In the genomic region with DNA sequence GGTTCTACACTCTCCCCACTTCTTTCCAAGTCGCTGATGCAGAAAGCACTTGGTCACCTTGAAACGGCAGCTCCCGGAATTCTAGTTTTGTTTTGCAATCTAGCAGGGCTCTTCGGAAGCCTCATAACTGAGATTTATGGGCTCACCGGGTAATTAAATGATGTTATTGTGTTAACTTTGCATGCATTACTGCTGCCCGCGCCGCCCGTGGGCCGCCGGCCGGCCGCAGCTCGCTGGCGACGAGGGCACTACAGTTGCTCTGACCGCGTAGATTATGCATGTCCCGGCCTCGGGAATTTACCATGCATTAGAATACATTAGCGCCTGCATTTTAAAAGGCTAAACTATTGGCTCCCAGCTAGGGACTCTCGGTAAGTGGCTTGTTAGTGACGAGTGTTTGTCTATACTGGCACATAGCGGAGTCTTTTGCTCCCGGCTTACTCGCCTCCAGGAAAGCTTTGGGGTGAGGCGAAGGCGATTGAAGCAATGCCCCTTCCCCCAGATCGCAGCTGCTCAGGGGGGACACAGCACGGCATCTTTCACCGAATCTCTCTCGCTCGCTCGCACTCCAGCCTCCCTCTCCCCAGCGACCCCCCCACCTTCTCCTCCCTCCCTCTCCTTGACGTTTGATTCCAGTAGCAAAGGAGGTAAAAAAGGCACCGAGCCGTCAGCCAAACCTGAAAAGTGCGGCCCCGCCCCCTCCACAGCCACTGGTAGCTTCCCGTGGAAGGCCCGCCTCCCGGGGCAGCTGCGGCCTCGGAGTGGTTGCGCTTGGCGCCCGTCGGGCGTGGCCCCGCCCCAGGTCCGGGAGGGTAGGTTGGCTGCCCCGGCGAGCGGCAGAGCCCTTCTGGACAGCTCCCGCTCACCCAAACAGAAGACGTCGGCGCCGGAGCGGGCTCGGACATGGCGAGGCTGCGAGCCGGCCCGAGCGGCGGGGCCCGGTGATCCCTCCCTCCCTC, we compare ENCODE assay signal across 1 cellular context.
TF ChIP-seq lines count a peak whose summit lies in the region.

A gene (plus strand): TSS at position 839 of the 959 bp plus-strand sequence. CDS start 343 bp downstream, outside the sequence.

TF ChIP-seq in HEK293, 187 proteins besides CTCF, POLR2A, EP300 and RAD21 (continued from another document and continues in another):
- TF ChIP-seq, protein P1, sequence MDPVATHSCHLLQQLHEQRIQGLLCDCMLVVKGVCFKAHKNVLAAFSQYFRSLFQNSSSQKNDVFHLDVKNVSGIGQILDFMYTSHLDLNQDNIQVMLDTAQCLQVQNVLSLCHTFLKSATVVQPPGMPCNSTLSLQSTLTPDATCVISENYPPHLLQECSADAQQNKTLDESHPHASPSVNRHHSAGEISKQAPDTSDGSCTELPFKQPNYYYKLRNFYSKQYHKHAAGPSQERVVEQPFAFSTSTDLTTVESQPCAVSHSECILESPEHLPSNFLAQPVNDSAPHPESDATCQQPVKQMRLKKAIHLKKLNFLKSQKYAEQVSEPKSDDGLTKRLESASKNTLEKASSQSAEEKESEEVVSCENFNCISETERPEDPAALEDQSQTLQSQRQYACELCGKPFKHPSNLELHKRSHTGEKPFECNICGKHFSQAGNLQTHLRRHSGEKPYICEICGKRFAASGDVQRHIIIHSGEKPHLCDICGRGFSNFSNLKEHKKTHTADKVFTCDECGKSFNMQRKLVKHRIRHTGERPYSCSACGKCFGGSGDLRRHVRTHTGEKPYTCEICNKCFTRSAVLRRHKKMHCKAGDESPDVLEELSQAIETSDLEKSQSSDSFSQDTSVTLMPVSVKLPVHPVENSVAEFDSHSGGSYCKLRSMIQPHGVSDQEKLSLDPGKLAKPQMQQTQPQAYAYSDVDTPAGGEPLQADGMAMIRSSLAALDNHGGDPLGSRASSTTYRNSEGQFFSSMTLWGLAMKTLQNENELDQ (tag by site-specific recombination; IDR thresholded peaks at IDR 0.05; ENCODE audit: low read depth): no peak
- no peak for TF ChIP-seq ZNF555 (tag by site-specific recombination; conservative IDR thresholded peaks at IDR 0.05)
- TF ChIP-seq ZNF776 (tag by site-specific recombination; IDR thresholded peaks at IDR 0.05; ENCODE audit: borderline replicate concordance): no peak
- no peak for TF ChIP-seq BCL11A (tag by site-specific recombination; IDR thresholded peaks at IDR 0.05; ENCODE audit: low read depth)
- TF ChIP-seq OSR2 (tag by site-specific recombination; IDR thresholded peaks at IDR 0.05): peak; percentile 73
- TF ChIP-seq, protein P2, sequence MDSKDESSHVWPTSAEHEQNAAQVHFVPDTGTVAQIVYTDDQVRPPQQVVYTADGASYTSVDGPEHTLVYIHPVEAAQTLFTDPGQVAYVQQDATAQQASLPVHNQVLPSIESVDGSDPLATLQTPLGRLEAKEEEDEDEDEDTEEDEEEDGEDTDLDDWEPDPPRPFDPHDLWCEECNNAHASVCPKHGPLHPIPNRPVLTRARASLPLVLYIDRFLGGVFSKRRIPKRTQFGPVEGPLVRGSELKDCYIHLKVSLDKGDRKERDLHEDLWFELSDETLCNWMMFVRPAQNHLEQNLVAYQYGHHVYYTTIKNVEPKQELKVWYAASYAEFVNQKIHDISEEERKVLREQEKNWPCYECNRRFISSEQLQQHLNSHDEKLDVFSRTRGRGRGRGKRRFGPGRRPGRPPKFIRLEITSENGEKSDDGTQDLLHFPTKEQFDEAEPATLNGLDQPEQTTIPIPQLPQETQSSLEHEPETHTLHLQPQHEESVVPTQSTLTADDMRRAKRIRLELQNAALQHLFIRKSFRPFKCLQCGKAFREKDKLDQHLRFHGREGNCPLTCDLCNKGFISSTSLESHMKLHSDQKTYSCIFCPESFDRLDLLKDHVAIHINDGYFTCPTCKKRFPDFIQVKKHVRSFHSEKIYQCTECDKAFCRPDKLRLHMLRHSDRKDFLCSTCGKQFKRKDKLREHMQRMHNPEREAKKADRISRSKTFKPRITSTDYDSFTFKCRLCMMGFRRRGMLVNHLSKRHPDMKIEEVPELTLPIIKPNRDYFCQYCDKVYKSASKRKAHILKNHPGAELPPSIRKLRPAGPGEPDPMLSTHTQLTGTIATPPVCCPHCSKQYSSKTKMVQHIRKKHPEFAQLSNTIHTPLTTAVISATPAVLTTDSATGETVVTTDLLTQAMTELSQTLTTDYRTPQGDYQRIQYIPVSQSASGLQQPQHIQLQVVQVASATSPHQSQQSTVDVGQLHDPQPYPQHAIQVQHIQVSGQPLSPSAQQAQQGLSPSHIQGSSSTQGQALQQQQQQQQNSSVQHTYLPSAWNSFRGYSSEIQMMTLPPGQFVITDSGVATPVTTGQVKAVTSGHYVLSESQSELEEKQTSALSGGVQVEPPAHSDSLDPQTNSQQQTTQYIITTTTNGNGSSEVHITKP (tag by site-specific recombination; IDR thresholded peaks at IDR 0.05): peak; percentile 45; the same call in 1 of the 2 replicates
- TF ChIP-seq ZNF677 (tag by site-specific recombination; IDR thresholded peaks at IDR 0.05): no peak
- peak; percentile 94 for TF ChIP-seq ZNF366 (tag by site-specific recombination; conservative IDR thresholded peaks at IDR 0.05)
- TF ChIP-seq ZNF600 (tag by site-specific recombination; IDR thresholded peaks at IDR 0.05): no peak
- TF ChIP-seq ZNF791 (tag by site-specific recombination; IDR thresholded peaks at IDR 0.05): no peak
- TF ChIP-seq ZNF670 (tag by site-specific recombination; IDR thresholded peaks at IDR 0.05; ENCODE audit: low read depth): no peak
- no peak for TF ChIP-seq ZNF521 (tag by site-specific recombination; IDR thresholded peaks at IDR 0.05)
- TF ChIP-seq ZNF132 (tag by site-specific recombination; IDR thresholded peaks at IDR 0.05; ENCODE audit: borderline replicate concordance): no peak
- TF ChIP-seq ZSCAN23 (tag by site-specific recombination; IDR thresholded peaks at IDR 0.05): no peak
- TF ChIP-seq BCL11B (tag by site-specific recombination; IDR thresholded peaks at IDR 0.05; ENCODE audit: low read depth): no peak
- TF ChIP-seq ZNF274 (IDR thresholded peaks at IDR 0.05; ENCODE audit: low read length): no peak
- TF ChIP-seq ZNF274 (tag by site-specific recombination; IDR thresholded peaks at IDR 0.05; ENCODE audit: borderline replicate concordance): no peak
- TF ChIP-seq ZNF768 (tag by site-specific recombination; IDR thresholded peaks at IDR 0.05): no peak
- TF ChIP-seq ZNF335 (tag by site-specific recombination; conservative IDR thresholded peaks at IDR 0.05): peak; percentile 81
- TF ChIP-seq KLF10 (tag by site-specific recombination; IDR thresholded peaks at IDR 0.05): no peak
- no peak for TF ChIP-seq MEIS1 (CRISPR knock-in tag; IDR thresholded peaks at IDR 0.05; ENCODE audit: borderline replicate concordance)
- TF ChIP-seq, protein P3, sequence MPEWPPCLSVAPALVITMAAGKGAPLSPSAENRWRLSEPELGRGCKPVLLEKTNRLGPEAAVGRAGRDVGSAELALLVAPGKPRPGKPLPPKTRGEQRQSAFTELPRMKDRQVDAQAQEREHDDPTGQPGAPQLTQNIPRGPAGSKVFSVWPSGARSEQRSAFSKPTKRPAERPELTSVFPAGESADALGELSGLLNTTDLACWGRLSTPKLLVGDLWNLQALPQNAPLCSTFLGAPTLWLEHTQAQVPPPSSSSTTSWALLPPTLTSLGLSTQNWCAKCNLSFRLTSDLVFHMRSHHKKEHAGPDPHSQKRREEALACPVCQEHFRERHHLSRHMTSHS (tag by site-specific recombination; IDR thresholded peaks at IDR 0.05): no peak
- no peak for TF ChIP-seq HOXD13 (CRISPR knock-in tag; IDR thresholded peaks at IDR 0.05; ENCODE audit: borderline replicate concordance)
- no peak for TF ChIP-seq ZBTB7A (tag by site-specific recombination; IDR thresholded peaks at IDR 0.05; ENCODE audit: low read depth)
- TF ChIP-seq, protein P4, sequence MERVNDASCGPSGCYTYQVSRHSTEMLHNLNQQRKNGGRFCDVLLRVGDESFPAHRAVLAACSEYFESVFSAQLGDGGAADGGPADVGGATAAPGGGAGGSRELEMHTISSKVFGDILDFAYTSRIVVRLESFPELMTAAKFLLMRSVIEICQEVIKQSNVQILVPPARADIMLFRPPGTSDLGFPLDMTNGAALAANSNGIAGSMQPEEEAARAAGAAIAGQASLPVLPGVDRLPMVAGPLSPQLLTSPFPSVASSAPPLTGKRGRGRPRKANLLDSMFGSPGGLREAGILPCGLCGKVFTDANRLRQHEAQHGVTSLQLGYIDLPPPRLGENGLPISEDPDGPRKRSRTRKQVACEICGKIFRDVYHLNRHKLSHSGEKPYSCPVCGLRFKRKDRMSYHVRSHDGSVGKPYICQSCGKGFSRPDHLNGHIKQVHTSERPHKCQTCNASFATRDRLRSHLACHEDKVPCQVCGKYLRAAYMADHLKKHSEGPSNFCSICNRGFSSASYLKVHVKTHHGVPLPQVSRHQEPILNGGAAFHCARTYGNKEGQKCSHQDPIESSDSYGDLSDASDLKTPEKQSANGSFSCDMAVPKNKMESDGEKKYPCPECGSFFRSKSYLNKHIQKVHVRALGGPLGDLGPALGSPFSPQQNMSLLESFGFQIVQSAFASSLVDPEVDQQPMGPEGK (tag by site-specific recombination; IDR thresholded peaks at IDR 0.05): peak; percentile 81
- no peak; the same call in 1 of the 2 replicates for TF ChIP-seq ZNF394 (tag by site-specific recombination; IDR thresholded peaks at IDR 0.05; ENCODE audit: borderline replicate concordance)
- no peak for TF ChIP-seq ZNF530 (tag by site-specific recombination; IDR thresholded peaks at IDR 0.05; ENCODE audit: low read depth)
- TF ChIP-seq, protein P5, sequence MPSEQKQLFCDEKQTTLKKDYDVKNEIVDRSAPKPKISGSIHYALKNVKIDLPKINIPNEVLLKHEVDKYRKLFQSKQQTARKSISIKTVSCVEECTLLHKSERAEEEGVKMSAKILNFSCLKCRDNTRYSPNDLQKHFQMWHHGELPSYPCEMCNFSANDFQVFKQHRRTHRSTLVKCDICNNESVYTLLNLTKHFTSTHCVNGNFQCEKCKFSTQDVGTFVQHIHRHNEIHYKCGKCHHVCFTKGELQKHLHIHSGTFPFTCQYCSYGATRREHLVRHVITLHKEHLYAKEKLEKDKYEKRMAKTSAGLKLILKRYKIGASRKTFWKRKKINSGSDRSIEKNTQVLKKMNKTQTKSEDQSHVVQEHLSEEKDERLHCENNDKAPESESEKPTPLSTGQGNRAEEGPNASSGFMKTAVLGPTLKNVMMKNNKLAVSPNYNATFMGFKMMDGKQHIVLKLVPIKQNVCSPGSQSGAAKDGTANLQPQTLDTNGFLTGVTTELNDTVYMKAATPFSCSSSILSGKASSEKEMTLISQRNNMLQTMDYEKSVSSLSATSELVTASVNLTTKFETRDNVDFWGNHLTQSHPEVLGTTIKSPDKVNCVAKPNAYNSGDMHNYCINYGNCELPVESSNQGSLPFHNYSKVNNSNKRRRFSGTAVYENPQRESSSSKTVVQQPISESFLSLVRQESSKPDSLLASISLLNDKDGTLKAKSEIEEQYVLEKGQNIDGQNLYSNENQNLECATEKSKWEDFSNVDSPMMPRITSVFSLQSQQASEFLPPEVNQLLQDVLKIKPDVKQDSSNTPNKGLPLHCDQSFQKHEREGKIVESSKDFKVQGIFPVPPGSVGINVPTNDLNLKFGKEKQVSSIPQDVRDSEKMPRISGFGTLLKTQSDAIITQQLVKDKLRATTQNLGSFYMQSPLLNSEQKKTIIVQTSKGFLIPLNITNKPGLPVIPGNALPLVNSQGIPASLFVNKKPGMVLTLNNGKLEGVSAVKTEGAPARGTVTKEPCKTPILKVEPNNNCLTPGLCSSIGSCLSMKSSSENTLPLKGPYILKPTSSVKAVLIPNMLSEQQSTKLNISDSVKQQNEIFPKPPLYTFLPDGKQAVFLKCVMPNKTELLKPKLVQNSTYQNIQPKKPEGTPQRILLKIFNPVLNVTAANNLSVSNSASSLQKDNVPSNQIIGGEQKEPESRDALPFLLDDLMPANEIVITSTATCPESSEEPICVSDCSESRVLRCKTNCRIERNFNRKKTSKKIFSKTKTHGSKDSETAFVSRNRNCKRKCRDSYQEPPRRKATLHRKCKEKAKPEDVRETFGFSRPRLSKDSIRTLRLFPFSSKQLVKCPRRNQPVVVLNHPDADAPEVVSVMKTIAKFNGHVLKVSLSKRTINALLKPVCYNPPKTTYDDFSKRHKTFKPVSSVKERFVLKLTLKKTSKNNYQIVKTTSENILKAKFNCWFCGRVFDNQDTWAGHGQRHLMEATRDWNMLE (tag by site-specific recombination; conservative IDR thresholded peaks at IDR 0.05; ENCODE audit: low read depth): no peak
- TF ChIP-seq ZNF133 (tag by site-specific recombination; IDR thresholded peaks at IDR 0.05): no peak
- TF ChIP-seq MZF1 (tag by site-specific recombination; IDR thresholded peaks at IDR 0.05; ENCODE audit: borderline replicate concordance): no peak
- TF ChIP-seq ZNF837 (tag by site-specific recombination; IDR thresholded peaks at IDR 0.05): no peak
- no peak for TF ChIP-seq EGR2 (tag by site-specific recombination; IDR thresholded peaks at IDR 0.05; ENCODE audit: low read depth)
- TF ChIP-seq ZNF701 (tag by site-specific recombination; IDR thresholded peaks at IDR 0.05): no peak
- no peak for TF ChIP-seq SALL2 (tag by site-specific recombination; IDR thresholded peaks at IDR 0.05; ENCODE audit: borderline replicate concordance)
- no peak for TF ChIP-seq ZNF621 (tag by site-specific recombination; IDR thresholded peaks at IDR 0.05)
- TF ChIP-seq, protein P6, sequence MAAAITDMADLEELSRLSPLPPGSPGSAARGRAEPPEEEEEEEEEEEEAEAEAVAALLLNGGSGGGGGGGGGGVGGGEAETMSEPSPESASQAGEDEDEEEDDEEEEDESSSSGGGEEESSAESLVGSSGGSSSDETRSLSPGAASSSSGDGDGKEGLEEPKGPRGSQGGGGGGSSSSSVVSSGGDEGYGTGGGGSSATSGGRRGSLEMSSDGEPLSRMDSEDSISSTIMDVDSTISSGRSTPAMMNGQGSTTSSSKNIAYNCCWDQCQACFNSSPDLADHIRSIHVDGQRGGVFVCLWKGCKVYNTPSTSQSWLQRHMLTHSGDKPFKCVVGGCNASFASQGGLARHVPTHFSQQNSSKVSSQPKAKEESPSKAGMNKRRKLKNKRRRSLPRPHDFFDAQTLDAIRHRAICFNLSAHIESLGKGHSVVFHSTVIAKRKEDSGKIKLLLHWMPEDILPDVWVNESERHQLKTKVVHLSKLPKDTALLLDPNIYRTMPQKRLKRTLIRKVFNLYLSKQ (tag by site-specific recombination; IDR thresholded peaks at IDR 0.05; ENCODE audit: borderline replicate concordance): no peak
- no peak for TF ChIP-seq ZSCAN16 (tag by site-specific recombination; IDR thresholded peaks at IDR 0.05)
- TF ChIP-seq ZNF560 (tag by site-specific recombination; IDR thresholded peaks at IDR 0.05; ENCODE audit: borderline replicate concordance): no peak
- TF ChIP-seq ZNF23 (tag by site-specific recombination; IDR thresholded peaks at IDR 0.05; ENCODE audit: borderline replicate concordance): no peak
- 0 out of 2 replicates have a peak, but pooled peaks have one; percentile 15 for TF ChIP-seq PRDM1 (tag by site-specific recombination; IDR thresholded peaks at IDR 0.05)
- TF ChIP-seq ZNF37A (tag by site-specific recombination; IDR thresholded peaks at IDR 0.05): no peak
- TF ChIP-seq, protein P7, sequence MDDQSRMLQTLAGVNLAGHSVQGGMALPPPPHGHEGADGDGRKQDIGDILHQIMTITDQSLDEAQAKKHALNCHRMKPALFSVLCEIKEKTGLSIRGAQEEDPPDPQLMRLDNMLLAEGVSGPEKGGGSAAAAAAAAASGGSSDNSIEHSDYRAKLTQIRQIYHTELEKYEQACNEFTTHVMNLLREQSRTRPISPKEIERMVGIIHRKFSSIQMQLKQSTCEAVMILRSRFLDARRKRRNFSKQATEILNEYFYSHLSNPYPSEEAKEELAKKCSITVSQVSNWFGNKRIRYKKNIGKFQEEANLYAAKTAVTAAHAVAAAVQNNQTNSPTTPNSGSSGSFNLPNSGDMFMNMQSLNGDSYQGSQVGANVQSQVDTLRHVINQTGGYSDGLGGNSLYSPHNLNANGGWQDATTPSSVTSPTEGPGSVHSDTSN (CRISPR knock-in tag; IDR thresholded peaks at IDR 0.05): 0 out of 2 replicates have a peak, but pooled peaks have one; percentile 68
- no peak for TF ChIP-seq SCRT2 (tag by site-specific recombination; IDR thresholded peaks at IDR 0.05)
- no peak for TF ChIP-seq ZFP41 (tag by site-specific recombination; IDR thresholded peaks at IDR 0.05; ENCODE audit: borderline replicate concordance)
- peak; percentile 86 for TF ChIP-seq SP2 (tag by site-specific recombination; IDR thresholded peaks at IDR 0.05)
